ENCODE assay signal across 23 cellular contexts in genomic region chr2:53182609-53183008, GRCh38.
A peak's percentile ranks its signal among the peaks of the same experiment; 100 is the strongest.
DNase-seq lines count a peak whose midpoint lies in the region; ATAC-seq and TF ChIP-seq lines count a peak whose summit lies in the region.
"Had no signal": no experiment of that assay in that cellular context is flagged by ENCODE, and none has a peak within 500 bp of the region (broad histone marks: within the 10 kb centered on the region; RNA-seq: fewer than 3 reads in every experiment).

No MANE protein-coding gene starts in this region.

- H3K9me3 ChIP-seq in hepatocyte (ENCODE audit: low read depth) (no peaks in the 10 kb centered on the region), neuron (ENCODE audit: low read length) (no peaks in the 10 kb centered on the region)
- H3K9me3 ChIP-seq: sigmoid colon, SJSA1, stomach, tibial nerve had no signal

- H3K27me3 ChIP-seq in hepatocyte (no peaks in the 10 kb centered on the region), neuron (ENCODE audit: insufficient read depth, low read length) (no peaks in the 10 kb centered on the region)
- H3K27me3 ChIP-seq: sigmoid colon, SJSA1, stomach, tibial nerve had no signal

- H3K27ac ChIP-seq in hepatocyte: peak overlapping the region; percentile 33
- H3K27ac ChIP-seq: C4-2B, sigmoid colon, SJSA1, stomach, tibial nerve had no signal

- no peak overlapping the region for H2AFZ ChIP-seq in hepatocyte
- peak overlapping the region; percentile 61 for H2AFZ ChIP-seq in neuron (ENCODE audit: low read depth, low read length)

- DNase-seq in NCI-H69 (lab: John Stamatoyannopoulos, UW): peak; percentile 100
- peak; percentile 26 for DNase-seq in hepatocyte (ENCODE audit: low spot score)
- no peak for DNase-seq in DMS153 treated with DMSO at 0.1 percent for 48 hours (lab: John Stamatoyannopoulos, UW; ENCODE audit: unreplicated experiment)
- no peak for DNase-seq in effector CD8-positive, alpha-beta T cell (lab: John Stamatoyannopoulos, UW)
- no peak for DNase-seq in NCI-H2227 treated with DMSO at 0.1 percent for 48 hours (lab: John Stamatoyannopoulos, UW)
- DNase-seq: activated CD4-positive, alpha-beta T cell treated with anti-CD3 and anti-CD28 coated beads, Interleukin-2, amount 10 ng/mL, durations not matched to agents 24 days and 14 days; activated naive CD4-positive, alpha-beta T cell treated with anti-CD3 and anti-CD28 coated beads, Interleukin-2, amount 10 ng/mL, durations not matched to agents 7 days and 5 days; activated T-cell treated with anti-CD3 and anti-CD28 coated beads, Interleukin-2, amount 50 U/mL, for 48 hours; glutamatergic neuron; left cardiac atrium; naive thymus-derived CD4-positive, alpha-beta T cell; NCI-H1105; NCI-H2029; NCI-H524; posterior cingulate gyrus; sigmoid colon; stomach; T-cell had no signal

- no peaks in the 10 kb centered on the region for H3K9me2 ChIP-seq in hepatocyte (replicated peaks; ENCODE audit: insufficient read depth)

- TF ChIP-seq CTCF in hepatocyte (IDR thresholded peaks at IDR 0.05; ENCODE audit: poor library complexity): no peak

- H3K79me2 ChIP-seq in hepatocyte: no peaks in the 10 kb centered on the region

- no peaks in the 10 kb centered on the region for H4K20me1 ChIP-seq in hepatocyte (ENCODE audit: insufficient read depth, poor library complexity, severe bottlenecking)

- peak; percentile 39 for ATAC-seq in GM18511 (IDR thresholded peaks at IDR 0.05; ENCODE audit: unreplicated experiment)
- ATAC-seq: left cardiac atrium; naive thymus-derived CD4-positive, alpha-beta T cell; T-cell had no signal

- 57% methylated on average over 5 of the region's 5 CpGs for WGBS in hepatocyte (ENCODE audit: low lambda C conversion rate, missing lambda C conversion rate)

- H3K4me1 ChIP-seq in hepatocyte (ENCODE audit: insufficient read depth) (peaks cover 7% of the 10 kb centered on the region), neuron (ENCODE audit: insufficient read depth, low read length) (peaks cover 14% of the 10 kb centered on the region)
- H3K4me1 ChIP-seq: SJSA1, stomach, tibial nerve had no signal

- H3K36me3 ChIP-seq in hepatocyte (replicated peaks; ENCODE audit: insufficient read depth, low read depth) (no peaks in the 10 kb centered on the region), neuron (ENCODE audit: insufficient read depth, low read length) (no peaks in the 10 kb centered on the region)
- H3K36me3 ChIP-seq: sigmoid colon, SJSA1, stomach, tibial nerve had no signal

- H3K4me3 ChIP-seq in hepatocyte (no peak overlapping the region), neuron (ENCODE audit: low read length) (no peak overlapping the region)
- H3K4me3 ChIP-seq: sigmoid colon, SJSA1, stomach, tibial nerve had no signal

- peak overlapping the region; percentile 46 for H3K4me2 ChIP-seq in hepatocyte

Comparison
In these comparisons a context has a peak if more than half of its experiments do, and no peak if none do; other contexts are left out.
1. DNase-seq: peak in NCI-H69 (single experiment) and hepatocyte (single experiment); none in DMS153 treated with DMSO at 0.1 percent for 48 hours (single experiment), effector CD8-positive, alpha-beta T cell (single experiment) and NCI-H2227 treated with DMSO at 0.1 percent for 48 hours (single experiment).